ENCODE assay signal across 34 cellular contexts in genomic region chr1:9749361-9749760, GRCh38.
"Had no signal": no experiment of that assay in that cellular context is flagged by ENCODE, and none has a peak within 500 bp of the region (broad histone marks: within the 10 kb centered on the region; RNA-seq: fewer than 3 reads in every experiment).

No MANE protein-coding gene starts in this region.

- H3K27ac ChIP-seq: brain microvascular endothelial cell, coronary artery, esophagus muscularis mucosa, foreskin keratinocyte, gastrocnemius medialis, heart right ventricle, hepatocyte, WERI-Rb-1 had no signal

- H2AFZ ChIP-seq: hepatocyte had no signal

- H3K9me3 ChIP-seq: esophagus muscularis mucosa, gastrocnemius medialis, heart right ventricle had no signal

- H3K4me1 ChIP-seq: gastrocnemius medialis had no signal

- H3K9me3 Mint-ChIP-seq: activated B cell treated with CpG ODN at 0.5 μM for 24 hours; activated CD8-positive, alpha-beta T cell treated with anti-CD3 and anti-CD28 coated beads for 36 hours; activated T-cell treated with anti-CD3 and anti-CD28 coated beads, Interleukin-2, amount 50 U/mL, for 4 hours; activated T-helper 17 cell treated with anti-CD3 and anti-CD28 coated beads, Interleukin-2, amount 50 U/mL, for 72 hours; dendritic cell treated with granulocyte-macrophage colony-stimulating factor and Interleukin-4, amounts not matched to agents 40 ng/mL and 50 ng/mL, for 4 days; T-helper 2 cell treated with Interferon-gamma antibody and Interleukin-4, amounts not matched to agents 5 μg/mL and 100 μg/mL, for 36 hours had no signal

- H3K4me3 Mint-ChIP-seq: activated B cell treated with CpG ODN at 0.5 μM for 24 hours; activated CD8-positive, alpha-beta T cell treated with anti-CD3 and anti-CD28 coated beads for 36 hours; activated naive CD8-positive, alpha-beta T cell; activated T-cell treated with anti-CD3 and anti-CD28 coated beads, Interleukin-2, amount 50 U/mL, for 4 hours; activated T-helper 17 cell treated with anti-CD3 and anti-CD28 coated beads, Interleukin-2, amount 50 U/mL, for 72 hours; dendritic cell treated with granulocyte-macrophage colony-stimulating factor and Interleukin-4, amounts not matched to agents 40 ng/mL and 50 ng/mL, for 4 days; T-helper 17 cell; T-helper 2 cell treated with Interferon-gamma antibody and Interleukin-4, amounts not matched to agents 5 μg/mL and 100 μg/mL, for 36 hours had no signal

- H3K4me1 Mint-ChIP-seq: activated B cell treated with CpG ODN at 0.5 μM for 24 hours; activated T-helper 17 cell treated with anti-CD3 and anti-CD28 coated beads, Interleukin-2, amount 50 U/mL, for 72 hours had no signal

- H3K4me3 ChIP-seq: coronary artery, dorsolateral prefrontal cortex, esophagus muscularis mucosa, gastrocnemius medialis, heart right ventricle, hepatocyte had no signal

- H3K27me3 ChIP-seq: brain microvascular endothelial cell, dorsolateral prefrontal cortex, esophagus muscularis mucosa, foreskin keratinocyte, gastrocnemius medialis, heart right ventricle, hepatocyte had no signal

- DNase-seq: activated B cell treated with CpG ODN at 0.5 μM for 24 hours; activated CD4-positive, alpha-beta T cell treated with anti-CD3 and anti-CD28 coated beads for 48 hours; activated CD4-positive, alpha-beta T cell treated with anti-CD3 and anti-CD28 coated beads, Interleukin-2, amount 50 U/mL, for 1 hour; activated CD4-positive, alpha-beta T cell treated with anti-CD3 and anti-CD28 coated beads, Interleukin-2, amount 50 U/mL, for 48 hours; activated CD8-positive, alpha-beta memory T cell treated with anti-CD3 and anti-CD28 coated beads for 24 hours; activated CD8-positive, alpha-beta T cell treated with anti-CD3 and anti-CD28 coated beads for 36 hours; activated effector memory CD4-positive, alpha-beta T cell treated with Interleukin-2 at 50 U/mL for 16 hours; activated gamma-delta T cell treated with Interleukin-2 at 50 U/mL for 16 hours; activated naive CD4-positive, alpha-beta T cell treated with anti-CD3 and anti-CD28 coated beads, Interleukin-2, amount 50 U/mL, for 16 hours; activated naive CD4-positive, alpha-beta T cell treated with Interleukin-2 at 50 U/mL for 16 hours; activated T-cell treated with anti-CD3 and anti-CD28 coated beads, Interleukin-2, amount 50 U/mL, for 4 hours; amniotic stem cell; anterior cingulate cortex; brain microvascular endothelial cell; central memory CD4-positive, alpha-beta T cell; effector memory CD4-positive, alpha-beta T cell; erythroblast; foreskin keratinocyte; gastrocnemius medialis; glutamatergic neuron; heart right ventricle; T-helper 17 cell; T1000; WERI-Rb-1 had no signal

- H3K79me2 ChIP-seq: hepatocyte had no signal

- ATAC-seq: activated CD4-positive, CD25-positive, alpha-beta regulatory T cell treated with anti-CD3 and anti-CD28 coated beads, Interleukin-2, amount 50 U/mL, for 24 hours; activated CD8-positive, alpha-beta T cell treated with anti-CD3 and anti-CD28 coated beads for 36 hours; activated T-cell treated with anti-CD3 and anti-CD28 coated beads, Interleukin-2, amount 50 U/mL, for 4 hours; activated T-helper 17 cell treated with anti-CD3 and anti-CD28 coated beads, Interleukin-2, amount 50 U/mL, for 72 hours; foreskin keratinocyte; gastrocnemius medialis; heart right ventricle; T-helper 17 cell had no signal

- H3K27ac Mint-ChIP-seq: activated B cell treated with CpG ODN at 0.5 μM for 24 hours; activated CD8-positive, alpha-beta T cell treated with anti-CD3 and anti-CD28 coated beads for 36 hours; activated naive CD8-positive, alpha-beta T cell; activated T-helper 17 cell treated with anti-CD3 and anti-CD28 coated beads, Interleukin-2, amount 50 U/mL, for 72 hours; dendritic cell treated with granulocyte-macrophage colony-stimulating factor and Interleukin-4, amounts not matched to agents 40 ng/mL and 50 ng/mL, for 4 days; T-helper 17 cell; T-helper 2 cell treated with Interferon-gamma antibody and Interleukin-4, amounts not matched to agents 5 μg/mL and 100 μg/mL, for 36 hours had no signal

- FAIRE-seq: astrocyte had no signal

- H3K27me3 Mint-ChIP-seq: activated B cell treated with CpG ODN at 0.5 μM for 24 hours; activated CD8-positive, alpha-beta T cell treated with anti-CD3 and anti-CD28 coated beads for 36 hours; activated naive CD8-positive, alpha-beta T cell; activated T-helper 17 cell treated with anti-CD3 and anti-CD28 coated beads, Interleukin-2, amount 50 U/mL, for 72 hours; dendritic cell treated with granulocyte-macrophage colony-stimulating factor and Interleukin-4, amounts not matched to agents 40 ng/mL and 50 ng/mL, for 4 days; T-helper 17 cell had no signal

- H3K4me2 ChIP-seq: hepatocyte had no signal
